Comparison of ENCODE assay signal across 1 cellular context in the genomic region with DNA sequence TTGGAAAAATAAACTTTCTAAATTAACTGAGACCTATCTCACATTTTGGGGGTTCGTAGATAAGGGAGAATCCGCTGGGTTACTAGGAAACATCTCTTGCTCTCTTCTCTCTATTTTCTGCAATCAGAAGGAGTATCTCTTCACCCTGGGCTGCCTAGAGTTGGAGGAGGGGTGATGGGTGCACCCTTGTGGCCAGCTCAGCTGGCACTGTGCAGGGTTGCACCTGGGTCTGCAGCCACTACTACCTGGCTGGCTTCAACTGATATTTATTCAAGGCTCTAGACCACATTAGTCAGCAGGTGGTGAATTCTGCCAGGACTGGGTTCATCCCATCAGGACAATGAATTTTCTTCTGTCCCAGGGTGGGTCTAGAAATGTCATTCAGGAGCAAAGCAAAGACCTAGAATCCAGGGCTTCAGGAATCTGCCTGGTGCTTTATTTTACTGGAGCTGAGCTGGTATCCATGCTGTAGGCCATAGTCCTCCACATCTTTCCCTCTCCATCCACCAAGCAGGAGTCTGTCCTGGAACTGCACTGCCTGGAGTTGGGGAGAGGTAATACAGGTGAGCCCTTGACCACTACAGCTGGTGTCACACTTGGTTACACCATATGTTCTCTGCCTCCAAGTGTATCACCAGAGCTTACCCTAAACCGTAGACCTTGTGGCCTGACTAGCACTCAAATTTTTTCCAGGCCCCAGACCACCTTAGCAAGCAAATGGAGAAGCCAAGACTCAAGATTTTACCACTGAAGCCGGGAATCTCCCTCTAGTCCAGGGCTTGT.
TF ChIP-seq lines count a peak whose summit lies in the region.

No MANE protein-coding gene starts in this region.

TF ChIP-seq in WTC11, 78 proteins besides CTCF, POLR2A, EP300 and RAD21 (continued from another document):
- TF ChIP-seq, protein P1, sequence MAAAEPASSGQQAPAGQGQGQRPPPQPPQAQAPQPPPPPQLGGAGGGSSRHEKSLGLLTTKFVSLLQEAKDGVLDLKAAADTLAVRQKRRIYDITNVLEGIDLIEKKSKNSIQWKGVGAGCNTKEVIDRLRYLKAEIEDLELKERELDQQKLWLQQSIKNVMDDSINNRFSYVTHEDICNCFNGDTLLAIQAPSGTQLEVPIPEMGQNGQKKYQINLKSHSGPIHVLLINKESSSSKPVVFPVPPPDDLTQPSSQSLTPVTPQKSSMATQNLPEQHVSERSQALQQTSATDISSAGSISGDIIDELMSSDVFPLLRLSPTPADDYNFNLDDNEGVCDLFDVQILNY (CRISPR knock-in tag; IDR thresholded peaks at IDR 0.05), result no peak
- TF ChIP-seq NR2C2 (CRISPR knock-in tag; IDR thresholded peaks at IDR 0.05), result no peak
- TF ChIP-seq RORB (CRISPR knock-in tag; IDR thresholded peaks at IDR 0.05), result no peak
- no peak for TF ChIP-seq ZNF671 (CRISPR knock-in tag; IDR thresholded peaks at IDR 0.05)
- TF ChIP-seq FOXK1 (CRISPR knock-in tag; IDR thresholded peaks at IDR 0.05), result no peak
- TF ChIP-seq, protein P2, sequence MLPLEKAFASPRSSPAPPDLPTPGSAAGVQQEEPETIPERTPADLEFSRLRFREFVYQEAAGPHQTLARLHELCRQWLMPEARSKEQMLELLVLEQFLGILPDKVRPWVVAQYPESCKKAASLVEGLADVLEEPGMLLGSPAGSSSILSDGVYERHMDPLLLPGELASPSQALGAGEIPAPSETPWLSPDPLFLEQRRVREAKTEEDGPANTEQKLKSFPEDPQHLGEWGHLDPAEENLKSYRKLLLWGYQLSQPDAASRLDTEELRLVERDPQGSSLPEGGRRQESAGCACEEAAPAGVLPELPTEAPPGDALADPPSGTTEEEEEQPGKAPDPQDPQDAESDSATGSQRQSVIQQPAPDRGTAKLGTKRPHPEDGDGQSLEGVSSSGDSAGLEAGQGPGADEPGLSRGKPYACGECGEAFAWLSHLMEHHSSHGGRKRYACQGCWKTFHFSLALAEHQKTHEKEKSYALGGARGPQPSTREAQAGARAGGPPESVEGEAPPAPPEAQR (CRISPR knock-in tag; IDR thresholded peaks at IDR 0.05), result no peak
- no peak for TF ChIP-seq ZNF232 (CRISPR knock-in tag; IDR thresholded peaks at IDR 0.05)
